Comparison of ENCODE assay signal across 1 cellular context in the genomic region with DNA sequence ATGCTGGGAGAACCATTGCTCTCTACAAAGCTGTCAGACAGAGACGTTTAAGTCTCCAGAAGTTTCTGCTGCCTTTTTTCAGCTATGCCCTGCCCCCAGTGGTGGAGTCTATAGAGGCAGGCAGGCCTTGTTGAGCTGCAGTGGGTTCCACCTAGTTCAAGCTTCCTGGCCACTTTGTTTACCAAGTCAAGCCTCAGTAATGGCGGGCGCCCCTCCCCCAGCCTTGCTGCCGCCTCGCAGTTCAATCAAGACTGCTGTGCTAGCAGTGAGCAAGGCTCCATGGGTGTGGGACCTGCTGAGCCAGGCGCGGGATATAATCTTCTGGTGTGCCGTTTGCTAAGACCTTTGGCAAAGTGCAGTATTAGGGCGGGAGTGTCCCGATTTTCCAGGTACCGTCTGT.
TF ChIP-seq lines count a peak whose summit lies in the region.

No MANE protein-coding gene starts in this region.

TF ChIP-seq in GM23338, 12 proteins besides CTCF, POLR2A, EP300 and RAD21:
- TF ChIP-seq, protein P1, sequence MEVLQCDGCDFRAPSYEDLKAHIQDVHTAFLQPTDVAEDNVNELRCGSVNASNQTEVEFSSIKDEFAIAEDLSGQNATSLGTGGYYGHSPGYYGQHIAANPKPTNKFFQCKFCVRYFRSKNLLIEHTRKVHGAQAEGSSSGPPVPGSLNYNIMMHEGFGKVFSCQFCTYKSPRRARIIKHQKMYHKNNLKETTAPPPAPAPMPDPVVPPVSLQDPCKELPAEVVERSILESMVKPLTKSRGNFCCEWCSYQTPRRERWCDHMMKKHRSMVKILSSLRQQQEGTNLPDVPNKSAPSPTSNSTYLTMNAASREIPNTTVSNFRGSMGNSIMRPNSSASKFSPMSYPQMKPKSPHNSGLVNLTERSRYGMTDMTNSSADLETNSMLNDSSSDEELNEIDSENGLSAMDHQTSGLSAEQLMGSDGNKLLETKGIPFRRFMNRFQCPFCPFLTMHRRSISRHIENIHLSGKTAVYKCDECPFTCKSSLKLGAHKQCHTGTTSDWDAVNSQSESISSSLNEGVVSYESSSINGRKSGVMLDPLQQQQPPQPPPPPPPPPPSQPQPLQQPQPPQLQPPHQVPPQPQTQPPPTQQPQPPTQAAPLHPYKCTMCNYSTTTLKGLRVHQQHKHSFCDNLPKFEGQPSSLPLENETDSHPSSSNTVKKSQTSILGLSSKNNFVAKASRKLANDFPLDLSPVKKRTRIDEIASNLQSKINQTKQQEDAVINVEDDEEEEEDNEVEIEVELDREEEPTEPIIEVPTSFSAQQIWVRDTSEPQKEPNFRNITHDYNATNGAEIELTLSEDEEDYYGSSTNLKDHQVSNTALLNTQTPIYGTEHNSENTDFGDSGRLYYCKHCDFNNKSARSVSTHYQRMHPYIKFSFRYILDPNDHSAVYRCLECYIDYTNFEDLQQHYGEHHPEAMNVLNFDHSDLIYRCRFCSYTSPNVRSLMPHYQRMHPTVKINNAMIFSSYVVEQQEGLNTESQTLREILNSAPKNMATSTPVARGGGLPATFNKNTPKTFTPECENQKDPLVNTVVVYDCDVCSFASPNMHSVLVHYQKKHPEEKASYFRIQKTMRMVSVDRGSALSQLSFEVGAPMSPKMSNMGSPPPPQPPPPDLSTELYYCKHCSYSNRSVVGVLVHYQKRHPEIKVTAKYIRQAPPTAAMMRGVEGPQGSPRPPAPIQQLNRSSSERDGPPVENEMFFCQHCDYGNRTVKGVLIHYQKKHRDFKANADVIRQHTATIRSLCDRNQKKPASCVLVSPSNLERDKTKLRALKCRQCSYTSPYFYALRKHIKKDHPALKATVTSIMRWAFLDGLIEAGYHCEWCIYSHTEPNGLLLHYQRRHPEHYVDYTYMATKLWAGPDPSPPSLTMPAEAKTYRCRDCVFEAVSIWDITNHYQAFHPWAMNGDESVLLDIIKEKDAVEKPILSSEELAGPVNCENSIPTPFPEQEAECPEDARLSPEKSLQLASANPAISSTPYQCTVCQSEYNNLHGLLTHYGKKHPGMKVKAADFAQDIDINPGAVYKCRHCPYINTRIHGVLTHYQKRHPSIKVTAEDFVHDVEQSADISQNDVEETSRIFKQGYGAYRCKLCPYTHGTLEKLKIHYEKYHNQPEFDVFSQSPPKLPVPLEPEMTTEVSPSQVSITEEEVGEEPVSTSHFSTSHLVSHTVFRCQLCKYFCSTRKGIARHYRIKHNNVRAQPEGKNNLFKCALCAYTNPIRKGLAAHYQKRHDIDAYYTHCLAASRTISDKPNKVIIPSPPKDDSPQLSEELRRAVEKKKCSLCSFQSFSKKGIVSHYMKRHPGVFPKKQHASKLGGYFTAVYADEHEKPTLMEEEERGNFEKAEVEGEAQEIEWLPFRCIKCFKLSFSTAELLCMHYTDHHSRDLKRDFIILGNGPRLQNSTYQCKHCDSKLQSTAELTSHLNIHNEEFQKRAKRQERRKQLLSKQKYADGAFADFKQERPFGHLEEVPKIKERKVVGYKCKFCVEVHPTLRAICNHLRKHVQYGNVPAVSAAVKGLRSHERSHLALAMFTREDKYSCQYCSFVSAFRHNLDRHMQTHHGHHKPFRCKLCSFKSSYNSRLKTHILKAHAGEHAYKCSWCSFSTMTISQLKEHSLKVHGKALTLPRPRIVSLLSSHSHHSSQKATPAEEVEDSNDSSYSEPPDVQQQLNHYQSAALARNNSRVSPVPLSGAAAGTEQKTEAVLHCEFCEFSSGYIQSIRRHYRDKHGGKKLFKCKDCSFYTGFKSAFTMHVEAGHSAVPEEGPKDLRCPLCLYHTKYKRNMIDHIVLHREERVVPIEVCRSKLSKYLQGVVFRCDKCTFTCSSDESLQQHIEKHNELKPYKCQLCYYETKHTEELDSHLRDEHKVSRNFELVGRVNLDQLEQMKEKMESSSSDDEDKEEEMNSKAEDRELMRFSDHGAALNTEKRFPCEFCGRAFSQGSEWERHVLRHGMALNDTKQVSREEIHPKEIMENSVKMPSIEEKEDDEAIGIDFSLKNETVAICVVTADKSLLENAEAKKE (CRISPR knock-in tag; IDR thresholded peaks at IDR 0.05) = no peak
- TF ChIP-seq, protein P2, sequence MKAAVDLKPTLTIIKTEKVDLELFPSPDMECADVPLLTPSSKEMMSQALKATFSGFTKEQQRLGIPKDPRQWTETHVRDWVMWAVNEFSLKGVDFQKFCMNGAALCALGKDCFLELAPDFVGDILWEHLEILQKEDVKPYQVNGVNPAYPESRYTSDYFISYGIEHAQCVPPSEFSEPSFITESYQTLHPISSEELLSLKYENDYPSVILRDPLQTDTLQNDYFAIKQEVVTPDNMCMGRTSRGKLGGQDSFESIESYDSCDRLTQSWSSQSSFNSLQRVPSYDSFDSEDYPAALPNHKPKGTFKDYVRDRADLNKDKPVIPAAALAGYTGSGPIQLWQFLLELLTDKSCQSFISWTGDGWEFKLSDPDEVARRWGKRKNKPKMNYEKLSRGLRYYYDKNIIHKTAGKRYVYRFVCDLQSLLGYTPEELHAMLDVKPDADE (IDR thresholded peaks at IDR 0.05) = no peak
- TF ChIP-seq EZH2phosphoT487 (IDR thresholded peaks at IDR 0.05; ENCODE audit: unreplicated experiment) (no peak), STAT1 (IDR thresholded peaks at IDR 0.05; ENCODE audit: unreplicated experiment) (no peak), POLR2AphosphoS5 (IDR thresholded peaks at IDR 0.05; ENCODE audit: low read depth) (no peak), JUNB (IDR thresholded peaks at IDR 0.05; ENCODE audit: unreplicated experiment) (no peak)
- TF ChIP-seq, protein P3, sequence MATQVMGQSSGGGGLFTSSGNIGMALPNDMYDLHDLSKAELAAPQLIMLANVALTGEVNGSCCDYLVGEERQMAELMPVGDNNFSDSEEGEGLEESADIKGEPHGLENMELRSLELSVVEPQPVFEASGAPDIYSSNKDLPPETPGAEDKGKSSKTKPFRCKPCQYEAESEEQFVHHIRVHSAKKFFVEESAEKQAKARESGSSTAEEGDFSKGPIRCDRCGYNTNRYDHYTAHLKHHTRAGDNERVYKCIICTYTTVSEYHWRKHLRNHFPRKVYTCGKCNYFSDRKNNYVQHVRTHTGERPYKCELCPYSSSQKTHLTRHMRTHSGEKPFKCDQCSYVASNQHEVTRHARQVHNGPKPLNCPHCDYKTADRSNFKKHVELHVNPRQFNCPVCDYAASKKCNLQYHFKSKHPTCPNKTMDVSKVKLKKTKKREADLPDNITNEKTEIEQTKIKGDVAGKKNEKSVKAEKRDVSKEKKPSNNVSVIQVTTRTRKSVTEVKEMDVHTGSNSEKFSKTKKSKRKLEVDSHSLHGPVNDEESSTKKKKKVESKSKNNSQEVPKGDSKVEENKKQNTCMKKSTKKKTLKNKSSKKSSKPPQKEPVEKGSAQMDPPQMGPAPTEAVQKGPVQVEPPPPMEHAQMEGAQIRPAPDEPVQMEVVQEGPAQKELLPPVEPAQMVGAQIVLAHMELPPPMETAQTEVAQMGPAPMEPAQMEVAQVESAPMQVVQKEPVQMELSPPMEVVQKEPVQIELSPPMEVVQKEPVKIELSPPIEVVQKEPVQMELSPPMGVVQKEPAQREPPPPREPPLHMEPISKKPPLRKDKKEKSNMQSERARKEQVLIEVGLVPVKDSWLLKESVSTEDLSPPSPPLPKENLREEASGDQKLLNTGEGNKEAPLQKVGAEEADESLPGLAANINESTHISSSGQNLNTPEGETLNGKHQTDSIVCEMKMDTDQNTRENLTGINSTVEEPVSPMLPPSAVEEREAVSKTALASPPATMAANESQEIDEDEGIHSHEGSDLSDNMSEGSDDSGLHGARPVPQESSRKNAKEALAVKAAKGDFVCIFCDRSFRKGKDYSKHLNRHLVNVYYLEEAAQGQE (IDR thresholded peaks at IDR 0.05; ENCODE audit: unreplicated experiment) = no peak
TF ChIP-seq in GM23338: peak in this region for 0.
